In the genomic region with DNA sequence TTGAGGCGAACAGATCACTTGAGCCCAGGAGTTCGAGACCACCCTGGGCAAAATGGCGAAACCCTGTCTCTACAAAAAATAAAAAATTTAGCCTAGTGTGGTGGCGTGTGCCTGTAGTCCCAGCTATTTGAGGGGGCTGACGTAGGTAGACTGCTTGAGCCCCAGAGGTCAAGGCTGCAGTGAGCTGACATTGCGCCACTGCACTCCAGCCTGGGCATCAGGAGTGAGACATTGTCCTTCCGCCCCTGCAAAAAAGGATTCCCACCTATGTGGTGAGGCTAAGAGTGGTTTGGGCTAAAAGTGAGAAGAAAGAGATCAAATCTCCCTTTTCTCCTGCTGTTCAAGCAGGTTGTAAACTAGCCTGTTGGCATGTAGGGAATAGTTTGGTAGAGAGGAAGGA, we compare ENCODE assay signal across 1 cellular context.
TF ChIP-seq lines count a peak whose summit lies in the region.

No MANE protein-coding gene starts in this region.

TF ChIP-seq in H1, 55 proteins besides CTCF, POLR2A, EP300 and RAD21:
- no peak for TF ChIP-seq POLR2AphosphoS5 (IDR thresholded peaks at IDR 0.05; ENCODE audit: low read depth, low read length)
- no peak for TF ChIP-seq SAP30 (IDR thresholded peaks at IDR 0.05; ENCODE audit: insufficient read depth, insufficient replicate concordance, low read length)
- TF ChIP-seq CEBPB (IDR thresholded peaks at IDR 0.05; ENCODE audit: low read depth, low read length), result no peak
